Comparison of ENCODE assay signal across 14 cellular contexts in the genomic region with DNA sequence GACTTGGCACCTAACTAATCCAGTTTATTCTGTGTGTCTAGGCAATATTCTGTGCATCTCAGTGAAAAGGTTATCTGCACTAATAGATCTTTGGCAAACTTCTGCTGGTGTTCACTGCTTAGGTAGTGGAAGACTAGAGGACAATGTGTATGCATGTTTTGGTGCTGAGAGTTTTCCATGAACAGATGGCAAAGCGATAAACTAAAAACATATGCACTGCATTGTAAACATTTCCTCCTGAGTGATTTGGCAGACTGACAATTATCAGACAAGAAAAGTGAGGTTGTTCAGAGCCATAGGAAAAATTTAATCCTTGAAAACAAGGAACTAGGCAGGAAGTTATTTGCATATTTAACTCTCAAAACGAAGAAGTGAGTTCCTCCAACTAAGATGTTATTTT.
DNase-seq lines count a peak whose midpoint lies in the region; TF ChIP-seq lines count a peak whose summit lies in the region.
"Had no signal": no experiment of that assay in that cellular context is flagged by ENCODE, and none has a peak within 500 bp of the region (broad histone marks: within the 10 kb centered on the region; RNA-seq: fewer than 3 reads in every experiment).

No MANE protein-coding gene starts in this region.

- WGBS in sigmoid colon, 2 donors: 2 to 17% methylated on average over 2 of the region's 2 CpGs

- no peak overlapping the region for H3K4me3 Mint-ChIP-seq in mesothelial cell of epicardium
- H3K4me3 Mint-ChIP-seq: activated T-helper 1 cell treated with anti-CD3 and anti-CD28 coated beads, Interleukin-12 subunit alpha, Interleukin-12 subunit beta, Interleukin-2, Interleukin-4 antibody, amounts not matched to agents 30 ng/mL and 10 ng/mL and 1 ng/mL, durations not matched to agents 14 hours and 24 hours and 36 hours; central memory CD8-positive, alpha-beta T cell had no signal

- H3K27me3 ChIP-seq in sigmoid colon: no peaks in the 10 kb centered on the region

- peaks cover 21% of the 10 kb centered on the region for H3K4me1 Mint-ChIP-seq in mesothelial cell of epicardium
- H3K4me1 Mint-ChIP-seq: central memory CD8-positive, alpha-beta T cell had no signal

- peaks cover 7% of the 10 kb centered on the region for H3K27me3 Mint-ChIP-seq in mesothelial cell of epicardium (ENCODE audit: low read depth)

- H3K4me1 ChIP-seq in sigmoid colon: peaks cover 0 to 4% (median 0%) of the 10 kb centered on the region in 4 donors

- no peak for TF ChIP-seq EP300 in sigmoid colon (IDR thresholded peaks at IDR 0.05)

- H3K36me3 Mint-ChIP-seq in mesothelial cell of epicardium: no peaks in the 10 kb centered on the region

- intact Hi-C loops in sigmoid colon (cut with DNase I) (loop anchor here (10.0 kb wide), 3 partner anchors 193 to 813 kb away; no protein-coding TSS in a partner anchor), posterior cingulate gyrus (cut with DNase I) (loop anchor here (10.0 kb wide), 1 partner anchor 823 kb away; no protein-coding TSS in a partner anchor)

- H3K36me3 ChIP-seq in sigmoid colon: no peaks in the 10 kb centered on the region

- peak overlapping the region; percentile 9 for H3K27ac Mint-ChIP-seq in mesothelial cell of epicardium
- H3K27ac Mint-ChIP-seq: activated T-helper 1 cell treated with anti-CD3 and anti-CD28 coated beads, Interleukin-12 subunit alpha, Interleukin-12 subunit beta, Interleukin-2, Interleukin-4 antibody, amounts not matched to agents 30 ng/mL and 10 ng/mL and 1 ng/mL, durations not matched to agents 14 hours and 24 hours and 36 hours had no signal

- no peak for TF ChIP-seq POLR2A in sigmoid colon (IDR thresholded peaks at IDR 0.05)

- DNase-seq in EL (peak; percentile 60), NCI-H345 (lab: John Stamatoyannopoulos, UW) (peak; percentile 54), cardiac fibroblast (ENCODE audit: low read depth in 2 of 2) (peak; percentile 55 to 67), mesothelial cell of epicardium (ENCODE audit: low spot score in 2 of 2, unreplicated experiment in 2 of 2) (no peak), sigmoid colon (no peak), NCI-H2227 treated with DMSO at 0.1 percent for 48 hours (lab: John Stamatoyannopoulos, UW) (no peak), posterior cingulate gyrus (no peak)
- DNase-seq: activated CD4-positive, CD25-positive, alpha-beta regulatory T cell treated with anti-CD3 and anti-CD28 coated beads, Interleukin-2, amount 50 U/mL, for 72 hours; DND-41; NCI-H187 treated with DMSO at 0.1 percent for 48 hours; Right ventricle myocardium superior; stimulated activated CD8-positive, alpha-beta memory T cell treated with anti-CD3 and anti-CD28 coated beads, Interleukin-4, amount 100 ng/mL, for 48 hours had no signal

- TF ChIP-seq CTCF in cardiac fibroblast (IDR thresholded peaks at IDR 0.05; ENCODE audit: low read depth, low read length) (no peak), mesothelial cell of epicardium (IDR thresholded peaks at IDR 0.05; ENCODE audit: unreplicated experiment) (no peak), sigmoid colon (IDR thresholded peaks at IDR 0.05) (no peak)

- peaks cover 3% of the 10 kb centered on the region for H3K9me3 Mint-ChIP-seq in mesothelial cell of epicardium
- H3K9me3 Mint-ChIP-seq: activated T-helper 1 cell treated with anti-CD3 and anti-CD28 coated beads, Interleukin-12 subunit alpha, Interleukin-12 subunit beta, Interleukin-2, Interleukin-4 antibody, amounts not matched to agents 30 ng/mL and 10 ng/mL and 1 ng/mL, durations not matched to agents 14 hours and 24 hours and 36 hours; central memory CD8-positive, alpha-beta T cell had no signal

- H3K9me3 ChIP-seq in sigmoid colon: no peaks in the 10 kb centered on the region

- H3K4me3 ChIP-seq in cardiac fibroblast (replicated peaks in 1 of 2; ENCODE audit: low read depth in 2 of 2, low read length in 2 of 2): no peak overlapping the region
- no peak overlapping the region for H3K4me3 ChIP-seq in sigmoid colon

- H3K27ac ChIP-seq in sigmoid colon: no peak overlapping the region

Comparison
In these comparisons a context has a peak if more than half of its experiments do, and no peak if none do; other contexts are left out.
1. DNase-seq: peak in EL (single experiment), NCI-H345 (single experiment) and cardiac fibroblast (2 of 2); none in mesothelial cell of epicardium (0 of 2), sigmoid colon (single experiment), NCI-H2227 treated with DMSO at 0.1 percent for 48 hours (single experiment) and posterior cingulate gyrus (0 of 10).